25 cellular contexts compared by ENCODE assay signal in genomic region chr11:116230453-116230852, GRCh38.
"Had no signal": no experiment of that assay in that cellular context is flagged by ENCODE, and none has a peak within 500 bp of the region (broad histone marks: within the 10 kb centered on the region; RNA-seq: fewer than 3 reads in every experiment).

No MANE protein-coding gene starts in this region.

- H3K4me1 Mint-ChIP-seq: immature natural killer cell; naive B cell; natural killer cell; stimulated activated naive B cell treated with anti-CD40 and anti-IgM and Interleukin-4, amounts not matched to agents 10 μg/mL and 1 μg/mL and 100 μg/mL, for 72 hours had no signal

- ATAC-seq: left colon; natural killer cell; pancreas; right lobe of liver; stimulated activated naive B cell treated with anti-CD40 and anti-IgM and Interleukin-4, amounts not matched to agents 10 μg/mL and 1 μg/mL and 100 μg/mL, for 72 hours; stimulated activated naive CD8-positive, alpha-beta T cell treated with anti-CD3 and anti-CD28 coated beads, Interleukin-15, Interleukin-2, amounts not matched to agents 100 U/mL and 50 U/mL, for 24 hours had no signal

- H3K27ac Mint-ChIP-seq: immature natural killer cell; mesothelial cell of epicardium; naive B cell; natural killer cell; stimulated activated naive B cell treated with anti-CD40 and anti-IgM and Interleukin-4, amounts not matched to agents 10 μg/mL and 1 μg/mL and 100 μg/mL, for 72 hours had no signal

- H3K36me3 Mint-ChIP-seq: immature natural killer cell; mesothelial cell of epicardium; naive B cell; natural killer cell; stimulated activated naive B cell treated with anti-CD40 and anti-IgM and Interleukin-4, amounts not matched to agents 10 μg/mL and 1 μg/mL and 100 μg/mL, for 72 hours had no signal

- H3K4me2 ChIP-seq: smooth muscle cell had no signal

- H3K9me3 Mint-ChIP-seq: natural killer cell; stimulated activated naive B cell treated with anti-CD40 and anti-IgM and Interleukin-4, amounts not matched to agents 10 μg/mL and 1 μg/mL and 100 μg/mL, for 72 hours had no signal

- H3K4me3 ChIP-seq: left lung, lung, pancreas, right atrium auricular region, right lobe of liver, smooth muscle cell, stomach, testis, thyroid gland, transverse colon, upper lobe of left lung, vagina had no signal

- H3K27ac ChIP-seq: left lung, pancreas, right atrium auricular region, right lobe of liver, stomach, testis, thyroid gland, transverse colon, upper lobe of left lung, vagina had no signal

- H3K4me1 ChIP-seq: pancreas, right lobe of liver, stomach, testis, thyroid gland had no signal

- H3K36me3 ChIP-seq: left lung, pancreas, right atrium auricular region, right lobe of liver, stomach, thyroid gland, transverse colon, upper lobe of left lung, vagina had no signal

- H3K9me3 ChIP-seq: left lung, pancreas, right atrium auricular region, right lobe of liver, stomach, testis, thyroid gland, transverse colon, upper lobe of left lung, vagina had no signal

- H3K27me3 ChIP-seq: left lung, pancreas, right atrium auricular region, right lobe of liver, testis, thyroid gland, transverse colon, upper lobe of left lung, vagina had no signal

- DNase-seq: hypothalamus; immature natural killer cell; kidney; left colon; left lung; mesendoderm; naive B cell; natural killer cell; pancreas; posterior cingulate gyrus; right lobe of liver; stimulated activated CD4-positive, alpha-beta T cell treated with anti-CD3 and anti-CD28 coated beads, Interleukin-1b, Interleukin-23, amount 100 ng/mL, for 48 hours; stimulated activated CD4-positive, alpha-beta T cell treated with anti-CD3 and anti-CD28 coated beads, Interleukin-2, amount 100 ng/mL, for 48 hours; stimulated activated naive B cell treated with anti-CD40 and anti-IgM and Interleukin-4, amounts not matched to agents 10 μg/mL and 1 μg/mL and 100 μg/mL, for 72 hours; stimulated activated naive CD8-positive, alpha-beta T cell treated with anti-CD3 and anti-CD28 coated beads, Interleukin-15, Interleukin-2, amounts not matched to agents 100 U/mL and 50 U/mL, for 24 hours; stomach; testis; thyroid gland; transverse colon; upper lobe of left lung had no signal

- H3K4me3 Mint-ChIP-seq: immature natural killer cell; mesothelial cell of epicardium; naive B cell; natural killer cell; stimulated activated naive B cell treated with anti-CD40 and anti-IgM and Interleukin-4, amounts not matched to agents 10 μg/mL and 1 μg/mL and 100 μg/mL, for 72 hours had no signal
